Comparison of ENCODE assay signal across 20 cellular contexts in genomic region chr10:101993836-101994235, GRCh38.
DNase-seq lines count a peak whose midpoint lies in the region; ATAC-seq and TF ChIP-seq lines count a peak whose summit lies in the region.
"Had no signal": no experiment of that assay in that cellular context is flagged by ENCODE, and none has a peak within 500 bp of the region (broad histone marks: within the 10 kb centered on the region; RNA-seq: fewer than 3 reads in every experiment).

No MANE protein-coding gene starts in this region.

- 76 to 81% methylated on average over 4 of the region's 4 CpGs for whole genome bisulfite sequencing in body of pancreas, 2 donors
- no CpG with 5 or more reads among the region's 4 CpGs for WGBS in H9 (ENCODE audit: extremely low coverage, insufficient read length, low lambda C conversion rate)

- peaks cover 30% of the 10 kb centered on the region for H3K36me3 Mint-ChIP-seq in activated naive CD4-positive, alpha-beta T cell treated with anti-CD3 and anti-CD28 coated beads, Interleukin-2, amount 10 ng/mL, durations not matched to agents 7 days and 5 days
- H3K36me3 Mint-ChIP-seq in memory B cell (peaks cover 36% of the 10 kb centered on the region), H9 (ENCODE audit: insufficient read depth in 1 of 3, low read depth in 3 of 3) (peaks cover 14 to 47% (median 36%) of the 10 kb centered on the region in 3 experiments; a peak in 5 of 7 replicates)

- no peaks in the 10 kb centered on the region for H3K9me3 ChIP-seq in adipocyte (ENCODE audit: control insufficient read depth, low read length)
- no peaks in the 10 kb centered on the region for H3K9me3 ChIP-seq in body of pancreas
- no peaks in the 10 kb centered on the region for H3K9me3 ChIP-seq in H9 (ENCODE audit: control insufficient read depth, low read depth, low read length)
- H3K9me3 ChIP-seq: Peyer's patch had no signal

- H3K4ac ChIP-seq in H9 (ENCODE audit: low read depth, low read length) = no peak overlapping the region

- H3K27ac ChIP-seq in body of pancreas (peak overlapping the region in 1 of 4 donors; percentile 77), H9 (ENCODE audit: insufficient read length, low read depth, low read length) (no peak overlapping the region)
- H3K27ac ChIP-seq: 22Rv1, Peyer's patch had no signal

- no peaks in the 10 kb centered on the region for H4K20me1 ChIP-seq in H9 (ENCODE audit: control insufficient read depth, insufficient read depth, insufficient read length)

- no peak overlapping the region for H2BK15ac ChIP-seq in H9 (ENCODE audit: low read depth, low read length)

- peaks cover 44% of the 10 kb centered on the region for H3K36me3 ChIP-seq in adipocyte (ENCODE audit: control insufficient read depth, insufficient read depth, low read length, severe bottlenecking)
- peaks cover 0 to 14% of the 10 kb centered on the region in 2 donors for H3K36me3 ChIP-seq in body of pancreas (replicated peaks in 1 of 2; ENCODE audit: insufficient read depth in 1 of 2, low read depth in 2 of 2)

- H3K27me3 Mint-ChIP-seq in activated naive CD4-positive, alpha-beta T cell treated with anti-CD3 and anti-CD28 coated beads, Interleukin-2, amount 10 ng/mL, durations not matched to agents 7 days and 5 days = no peaks in the 10 kb centered on the region
- H3K27me3 Mint-ChIP-seq in memory B cell (no peaks in the 10 kb centered on the region), H9 (ENCODE audit: low read depth) (no peaks in the 10 kb centered on the region)

- H3T11ph ChIP-seq in H9 (ENCODE audit: low read length) = no peak overlapping the region

- no peak overlapping the region for H3K4me3 Mint-ChIP-seq in activated naive CD4-positive, alpha-beta T cell treated with anti-CD3 and anti-CD28 coated beads, Interleukin-2, amount 10 ng/mL, durations not matched to agents 7 days and 5 days
- H3K4me3 Mint-ChIP-seq in memory B cell (no peak overlapping the region), H9 (no peak overlapping the region)
- H3K4me3 Mint-ChIP-seq: CD8-positive, alpha-beta T cell had no signal

- no peak overlapping the region for H2BK12ac ChIP-seq in H9 (ENCODE audit: insufficient read length, low read depth, low read length)

- H3K9ac ChIP-seq in adipocyte (ENCODE audit: low read length) (peak overlapping the region; percentile 43), H9 (ENCODE audit: extremely low read depth, insufficient read length, low read length) (no peak overlapping the region)

- no peak overlapping the region for H2AK5ac ChIP-seq in H9 (ENCODE audit: insufficient read length, low read length)

- no peaks in the 10 kb centered on the region for H3K79me1 ChIP-seq in H9 (ENCODE audit: insufficient read depth, low read depth, low read length, poor library complexity, severe bottlenecking)

- H3K27ac Mint-ChIP-seq in activated naive CD4-positive, alpha-beta T cell treated with anti-CD3 and anti-CD28 coated beads, Interleukin-2, amount 10 ng/mL, durations not matched to agents 7 days and 5 days = peak overlapping the region; percentile 59
- H3K27ac Mint-ChIP-seq in memory B cell (peak overlapping the region; percentile 45), H9 (no peak overlapping the region)
- H3K27ac Mint-ChIP-seq: CD8-positive, alpha-beta T cell had no signal

- no peaks in the 10 kb centered on the region for H3K23me2 ChIP-seq in H9 (ENCODE audit: insufficient read length, low read depth, low read length, poor library complexity, severe bottlenecking)

- no peak overlapping the region for H3K18ac ChIP-seq in H9 (ENCODE audit: insufficient read length, low read depth, low read length)

- H3K4me2 ChIP-seq in H9 (ENCODE audit: insufficient read depth, insufficient read length, low read length) = no peak overlapping the region

- no peak for TF ChIP-seq CTCF in body of pancreas (IDR thresholded peaks at IDR 0.05)
- TF ChIP-seq CTCF in H9 (conservative IDR thresholded peaks at IDR 0.05) = no peak

- H4K91ac ChIP-seq in H9 (ENCODE audit: insufficient read length, low read depth, low read length) = no peak overlapping the region

- no peak overlapping the region for H3K56ac ChIP-seq in H9 (ENCODE audit: insufficient read length, low read depth, low read length)

- H2BK5ac ChIP-seq in H9 (ENCODE audit: insufficient read length, low read length) = no peak overlapping the region

- no peaks in the 10 kb centered on the region for H3K27me3 ChIP-seq in adipocyte (replicated peaks; ENCODE audit: control insufficient read depth, insufficient read depth, low read length)
- no peaks in the 10 kb centered on the region for H3K27me3 ChIP-seq in body of pancreas
- H3K27me3 ChIP-seq in H9 (ENCODE audit: insufficient read depth, low read length) = no peaks in the 10 kb centered on the region
- H3K27me3 ChIP-seq: Peyer's patch had no signal

- no peak overlapping the region for H2AFZ ChIP-seq in H9 (ENCODE audit: low read length)

- H3K4me3 ChIP-seq in adipocyte (ENCODE audit: low read length) = no peak overlapping the region
- H3K4me3 ChIP-seq in body of pancreas = no peak overlapping the region
- H3K4me3 ChIP-seq: Peyer's patch had no signal

- no peak overlapping the region for H3K23ac ChIP-seq in H9 (ENCODE audit: insufficient read length, low read depth, low read length)

- H3K14ac ChIP-seq in H9 (ENCODE audit: insufficient read depth, low read length) = no peak overlapping the region

- no peak for DNase-seq in activated naive CD4-positive, alpha-beta T cell treated with anti-CD3 and anti-CD28 coated beads, Interleukin-2, amount 10 ng/mL, durations not matched to agents 7 days and 5 days
- no peak for DNase-seq in activated naive CD4-positive, alpha-beta T cell treated with anti-CD3 and anti-CD28 coated beads, Interleukin-2, amount 50 U/mL, for 16 hours
- DNase-seq in adipocyte (ENCODE audit: low read depth) (no peak), memory B cell (ENCODE audit: low spot score in 2 of 2) (no peak), left colon (no peak), body of pancreas (no peak), H9 (no peak), UCSD-AML1 (lab: John Stamatoyannopoulos, UW; ENCODE audit: unreplicated experiment) (no peak)
- DNase-seq: ACHN; C1 segment of cervical spinal cord; CD8-positive, alpha-beta T cell; DMS53; GDM1; Karpas-422; NCI-H1417; NCI-H1694 treated with DMSO at 0.1 percent for 48 hours; NCI-H774; Peyer's patch had no signal

- no peak overlapping the region for H2BK120ac ChIP-seq in H9 (ENCODE audit: low read depth, low read length, poor library complexity, severe bottlenecking)

- ATAC-seq in memory B cell (ENCODE audit: low read depth) (no peak), left colon (no peak), body of pancreas (no peak)
- ATAC-seq: CD8-positive, alpha-beta T cell; SK-N-SH treated with all-trans-retinoic acid at 6 μM for 48 hours had no signal

- intact Hi-C loops in left colon (cut with DNase I, micrococcal nuclease) = no loop called here
- intact Hi-C loops in body of pancreas (cut with DNase I) = no loop called here

- no peak overlapping the region for H4K8ac ChIP-seq in H9 (replicated peaks; ENCODE audit: insufficient read length, low read depth, low read length)

- no peaks in the 10 kb centered on the region for H3K4me1 Mint-ChIP-seq in activated naive CD4-positive, alpha-beta T cell treated with anti-CD3 and anti-CD28 coated beads, Interleukin-2, amount 10 ng/mL, durations not matched to agents 7 days and 5 days
- H3K4me1 Mint-ChIP-seq in memory B cell (peaks cover 17% of the 10 kb centered on the region), H9 (no peaks in the 10 kb centered on the region)

- no peak for TF ChIP-seq POLR2A in body of pancreas (IDR thresholded peaks at IDR 0.05)

- CTCF ChIA-PET in activated naive CD4-positive, alpha-beta T cell treated with anti-CD3 and anti-CD28 coated beads, Interleukin-2, amount 10 ng/mL, durations not matched to agents 7 days and 5 days (lab: Charles Lee) = interaction anchor here (1.0 to 1.9 kb wide), 2 partner anchors 17 to 104 kb away, joined by 3 to 7 read pairs; no protein-coding TSS in a partner anchor

- no peak overlapping the region for H4K5ac ChIP-seq in H9 (ENCODE audit: insufficient read length, low read depth, low read length)

- H2BK20ac ChIP-seq in H9 (ENCODE audit: low read depth, low read length, poor library complexity, severe bottlenecking) = no peak overlapping the region

- no peaks in the 10 kb centered on the region for H3K79me2 ChIP-seq in H9 (ENCODE audit: insufficient read depth, low read length)

- H3K4me1 ChIP-seq in adipocyte (ENCODE audit: control insufficient read depth, insufficient read depth, low read length) = peaks cover 38% of the 10 kb centered on the region
- peaks cover 21% of the 10 kb centered on the region for H3K4me1 ChIP-seq in body of pancreas
- H3K4me1 ChIP-seq in H9 (ENCODE audit: insufficient read depth, low read length) = no peaks in the 10 kb centered on the region
- H3K4me1 ChIP-seq: Peyer's patch had no signal

- H3K9me3 Mint-ChIP-seq in activated naive CD4-positive, alpha-beta T cell treated with anti-CD3 and anti-CD28 coated beads, Interleukin-2, amount 10 ng/mL, durations not matched to agents 7 days and 5 days = no peaks in the 10 kb centered on the region
- H3K9me3 Mint-ChIP-seq in memory B cell (no peaks in the 10 kb centered on the region), H9 (no peaks in the 10 kb centered on the region)
- H3K9me3 Mint-ChIP-seq: CD8-positive, alpha-beta T cell had no signal

Comparison
In these comparisons a context has a peak if more than half of its experiments do, and no peak if none do; other contexts are left out.
1. H3K27ac Mint-ChIP-seq: peak in activated naive CD4-positive, alpha-beta T cell treated with anti-CD3 and anti-CD28 coated beads, Interleukin-2, amount 10 ng/mL, durations not matched to agents 7 days and 5 days (single experiment) and memory B cell (single experiment); none in H9 (0 of 3).